9 cellular contexts compared by ENCODE assay signal in the genomic region with DNA sequence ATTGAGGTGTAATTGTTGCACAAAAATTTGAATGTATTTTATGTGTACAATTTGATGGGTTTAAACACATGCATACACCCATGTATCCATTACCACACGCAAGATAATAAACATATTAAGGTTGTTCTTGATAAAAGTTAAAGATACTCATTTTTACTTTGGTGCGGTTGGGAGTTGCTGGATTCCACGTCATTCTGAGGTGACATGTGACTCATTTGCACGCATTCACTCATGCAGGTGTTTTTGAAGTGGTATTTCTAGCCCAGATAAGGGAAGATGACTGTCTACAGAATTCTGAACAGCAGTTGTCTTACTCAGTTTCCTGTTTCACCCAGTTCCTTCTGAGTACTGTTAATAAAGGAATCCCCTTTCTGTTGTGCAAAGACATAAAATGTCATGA.
A peak's percentile ranks its signal among the peaks of the same experiment; 100 is the strongest.
DNase-seq lines count a peak whose midpoint lies in the region; ATAC-seq and TF ChIP-seq lines count a peak whose summit lies in the region.
"Had no signal": no experiment of that assay in that cellular context is flagged by ENCODE, and none has a peak within 500 bp of the region (broad histone marks: within the 10 kb centered on the region; RNA-seq: fewer than 3 reads in every experiment).

No MANE protein-coding gene starts in this region.

- intact Hi-C loops in CD4-positive, alpha-beta T cell (cut with DNase I, micrococcal nuclease): loop anchor here in 1 of 2 experiments (1.0 to 10.0 kb wide), 3 partner anchors 184 to 412 kb away; a partner anchor contains a TSS

- H3K9me3 ChIP-seq in CD4-positive, alpha-beta T cell (ENCODE audit: control insufficient read depth, low read length): no peaks in the 10 kb centered on the region
- H3K9me3 ChIP-seq: BLaER1 treated with 17β-estradiol and CSF1 and Interleukin-3, amounts not matched to agents 10 nM and 100 nM had no signal

- CTCF ChIA-PET in CD4-positive, alpha-beta T cell (lab: Charles Lee): no interaction called here

- H3K27ac Mint-ChIP-seq in CD4-positive, alpha-beta T cell: peak overlapping the region; percentile 85

- no peaks in the 10 kb centered on the region for H3K36me3 Mint-ChIP-seq in CD4-positive, alpha-beta T cell (ENCODE audit: low read depth)

- no peak for TF ChIP-seq CTCF in CD4-positive, alpha-beta T cell (IDR thresholded peaks at IDR 0.05)
- TF ChIP-seq CTCF in choroid plexus epithelial cell (conservative IDR thresholded peaks at IDR 0.05; ENCODE audit: low read depth, low read length): no peak

- no peaks in the 10 kb centered on the region for H3K27me3 ChIP-seq in CD4-positive, alpha-beta T cell (ENCODE audit: control insufficient read depth, insufficient read depth, low read length)

- peak overlapping the region; percentile 36 for H3K4me3 Mint-ChIP-seq in CD4-positive, alpha-beta T cell

- ATAC-seq in CD4-positive, alpha-beta T cell (ENCODE audit: poor library complexity): peak; percentile 88
- ATAC-seq in GM21723 (IDR thresholded peaks at IDR 0.05; ENCODE audit: unreplicated experiment): peak; percentile 71

- peak in 9 of 10 experiments; percentile 12 to 64 (median 36) for DNase-seq in CD4-positive, alpha-beta T cell
- DNase-seq in SW480 (ENCODE audit: low spot score): peak; percentile 3
- peak; percentile 13 for DNase-seq in choroid plexus epithelial cell (ENCODE audit: low read depth)
- no peak for DNase-seq in NCI-H2081 treated with DMSO at 0.1 percent for 48 hours (lab: John Stamatoyannopoulos, UW)
- DNase-seq in NCI-H510A (lab: John Stamatoyannopoulos, UW): no peak
- DNase-seq in EL: no peak
- DNase-seq in inferior parietal cortex (ENCODE audit: extremely low spot score): no peak

- peak overlapping the region; percentile 9 for H3K27ac ChIP-seq in CD4-positive, alpha-beta T cell (ENCODE audit: low read depth, low read length)
- H3K27ac ChIP-seq: BLaER1 treated with 17β-estradiol and CSF1 and Interleukin-3, amounts not matched to agents 10 nM and 100 nM had no signal

- peaks cover 53% of the 10 kb centered on the region for H3K4me1 Mint-ChIP-seq in CD4-positive, alpha-beta T cell (ENCODE audit: low read depth)

- POLR2A ChIA-PET in CD4-positive, alpha-beta T cell (lab: Charles Lee): interaction anchor here (1.0 kb wide), 1 partner anchor 12 kb away, joined by 3 read pairs; no protein-coding TSS in a partner anchor

- no peaks in the 10 kb centered on the region for H3K27me3 Mint-ChIP-seq in CD4-positive, alpha-beta T cell

- no peak overlapping the region for H3K4me3 ChIP-seq in choroid plexus epithelial cell (ENCODE audit: low read depth, low read length)
- H3K4me3 ChIP-seq: BLaER1 treated with 17β-estradiol and CSF1 and Interleukin-3, amounts not matched to agents 10 nM and 100 nM had no signal

- peaks cover 2% of the 10 kb centered on the region for H3K9me3 Mint-ChIP-seq in CD4-positive, alpha-beta T cell

Comparison
In these comparisons a context has a peak if more than half of its experiments do, and no peak if none do; other contexts are left out.
1. DNase-seq: peak in CD4-positive, alpha-beta T cell (9 of 10), SW480 (single experiment) and choroid plexus epithelial cell (single experiment); none in NCI-H2081 treated with DMSO at 0.1 percent for 48 hours (single experiment), NCI-H510A (single experiment), EL (single experiment) and inferior parietal cortex (single experiment).